In the genomic region with DNA sequence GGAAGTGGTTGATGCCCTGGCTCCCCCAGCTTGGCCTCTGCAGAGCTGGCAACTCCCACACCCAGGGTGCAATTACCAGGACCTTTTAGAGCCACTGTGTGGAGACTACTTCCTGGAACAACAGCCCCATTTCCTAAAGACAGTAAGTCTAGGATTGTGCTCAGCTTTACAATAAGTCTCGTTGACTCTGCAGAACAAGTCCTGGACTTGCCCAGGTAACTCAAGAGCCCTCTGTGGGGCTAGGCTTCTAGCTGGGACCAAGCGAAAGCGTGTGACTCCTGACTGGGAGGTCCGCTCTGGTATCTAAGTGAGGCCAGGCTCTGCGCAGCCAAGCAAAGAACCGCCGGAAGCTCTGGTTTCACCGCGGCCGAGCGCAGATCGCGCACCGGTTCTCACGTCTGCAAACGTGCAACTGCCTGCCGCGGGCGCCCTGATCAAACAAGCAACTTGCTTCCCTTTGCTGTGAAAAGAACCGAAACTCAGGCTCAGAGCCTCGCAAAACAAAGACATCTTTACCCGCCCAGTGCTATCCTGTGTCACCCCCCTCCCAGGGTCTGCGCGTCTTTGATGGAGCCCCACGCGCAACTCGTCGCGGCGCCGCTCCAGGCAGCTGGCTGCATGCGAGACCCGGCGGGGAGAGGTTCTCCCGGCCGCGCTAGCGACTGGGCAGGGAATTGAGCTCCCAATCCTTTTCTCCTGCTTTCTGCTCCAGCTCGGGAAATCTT, we compare ENCODE assay signal across 8 cellular contexts. TPM values are rescaled to one million over a fixed set of nuclear protein-coding genes. Genes with fewer than 3 reads are reported as not detected.
DNase-seq lines count a peak whose midpoint lies in the region; TF ChIP-seq lines count a peak whose summit lies in the region.

No MANE protein-coding gene starts in this region.

- POLR2A ChIA-PET in HEK293T (lab: Yijun Ruan, JAX): interaction anchor here (0.9 kb wide), 1 partner anchor 12 kb away, joined by 3 read pairs; no protein-coding TSS in a partner anchor

- H3K4me3 ChIP-seq in HFF-Myc (replicated peaks; ENCODE audit: low read depth, low read length) (peak overlapping the region; percentile 28), WI38 (ENCODE audit: low read depth, low read length) (peak overlapping the region; percentile 51), esophagus muscularis mucosa (peak overlapping the region; percentile 35 to 53 (median 42))

- DNase-seq in SKM-1 (lab: John Stamatoyannopoulos, UW; ENCODE audit: unreplicated experiment) (peak; percentile 10), SKM-1 treated with dmso at 0.1 percent for 144 hours (lab: John Stamatoyannopoulos, UW; ENCODE audit: unreplicated experiment) (no peak), HFF-Myc (ENCODE audit: extremely low read depth, low read depth) (no peak), MV-4-11 (lab: John Stamatoyannopoulos, UW) (peak; percentile 80), esophagus muscularis mucosa (ENCODE audit: extremely low spot score) (no peak), occipital lobe (lab: John Stamatoyannopoulos, UW) (peak; percentile 16), HEK293T (ENCODE audit: extremely low spot score) (no peak)

- H3K27ac ChIP-seq in esophagus muscularis mucosa (replicated peaks in 1 of 4): no peak overlapping the region

- no peak for TF ChIP-seq EP300 in esophagus muscularis mucosa (IDR thresholded peaks at IDR 0.05)

- no peak for TF ChIP-seq POLR2A in esophagus muscularis mucosa (IDR thresholded peaks at IDR 0.05; ENCODE audit: low read depth)

- WGBS in esophagus muscularis mucosa: 37% methylated on average over 4 of the region's 39 CpGs

- intact Hi-C loops in esophagus muscularis mucosa (cut with DNase I): no loop called here

- CTCF ChIA-PET in HEK293T (lab: Yijun Ruan, JAX): no interaction called here

- TF ChIP-seq CTCF in HFF-Myc (IDR thresholded peaks at IDR 0.05; ENCODE audit: low read depth, low read length, missing control alignments): no peak
- no peak for TF ChIP-seq CTCF in WI38 (IDR thresholded peaks at IDR 0.05; ENCODE audit: low read depth, low read length)
- no peak for TF ChIP-seq CTCF in esophagus muscularis mucosa (IDR thresholded peaks at IDR 0.05)

- H3K9me3 ChIP-seq in esophagus muscularis mucosa: no peaks in the 10 kb centered on the region

- peaks cover 17 to 24% (median 21%) of the 10 kb centered on the region in 4 donors for H3K4me1 ChIP-seq in esophagus muscularis mucosa

- H3K27me3 ChIP-seq in esophagus muscularis mucosa: peaks cover 0 to 4% (median under 1%) of the 10 kb centered on the region in 4 donors

- H3K36me3 ChIP-seq in esophagus muscularis mucosa: no peaks in the 10 kb centered on the region

TF ChIP-seq in HEK293T, 16 proteins besides CTCF, POLR2A, EP300 and RAD21:
- TF ChIP-seq FOXA1 (IDR thresholded peaks at IDR 0.05) (no peak), ZNF384 (IDR thresholded peaks at IDR 0.05) (no peak), TARDBP (IDR thresholded peaks at IDR 0.05) (no peak), LEF1 (IDR thresholded peaks at IDR 0.05; ENCODE audit: borderline replicate concordance) (no peak)

RNA-seq across cellular contexts. Expression of a gene that starts 4.4 kb away (rescaled TPM):
- total RNA-seq in esophagus muscularis mucosa: 10 to 100 TPM; 40.7 to 86.8 (median 83.4) TPM
- 1.4 TPM for total RNA-seq in occipital lobe

Comparison
In these comparisons a context has a peak if more than half of its experiments do, and no peak if none do; other contexts are left out.
1. DNase-seq: peak in SKM-1 (single experiment), MV-4-11 (single experiment) and occipital lobe (single experiment); none in SKM-1 treated with dmso at 0.1 percent for 144 hours (single experiment), HFF-Myc (single experiment), esophagus muscularis mucosa (single experiment) and HEK293T (single experiment).
2. RNA of a gene that starts 4.4 kb away (total RNA-seq): 40.7 to 86.8 TPM in esophagus muscularis mucosa; 1.4 TPM in occipital lobe (single experiment); every median in the first group is over 10 times any median in the second.
3. Peak in every context shown above with its lines, with median percentiles within 50 percentile points of each other: H3K4me3 ChIP-seq.